In genomic region chr12:42173961-42174521, GRCh38 we compare ENCODE assay signal across 30 cellular contexts.
"Had no signal": no experiment of that assay in that cellular context is flagged by ENCODE, and none has a peak within 500 bp of the region (broad histone marks: within the 10 kb centered on the region; RNA-seq: fewer than 3 reads in every experiment).

No MANE protein-coding gene starts in this region.

- H3K4me1 Mint-ChIP-seq: neural crest cell had no signal

- H3K4me3 ChIP-seq: breast epithelium, colonic mucosa, dorsolateral prefrontal cortex, gastroesophageal sphincter, pancreas, psoas muscle, sigmoid colon, stomach, thyroid gland, upper lobe of right lung had no signal

- H3K36me3 ChIP-seq: breast epithelium, colonic mucosa, sigmoid colon, thyroid gland, upper lobe of right lung had no signal

- H3K27me3 ChIP-seq: breast epithelium, colonic mucosa, dorsolateral prefrontal cortex, gastroesophageal sphincter, pancreas, sigmoid colon, stomach, thyroid gland, upper lobe of right lung had no signal

- H3K27ac ChIP-seq: breast epithelium, colonic mucosa, dorsolateral prefrontal cortex, gastroesophageal sphincter, pancreas, psoas muscle, sigmoid colon, stomach, thyroid gland, upper lobe of right lung, VCaP had no signal

- H3K27ac Mint-ChIP-seq: activated naive CD8-positive, alpha-beta T cell treated with anti-CD3 and anti-CD28 coated beads, Interleukin-2, amount 50 U/mL, for 24 hours; activated T-helper 1 cell treated with anti-CD3 and anti-CD28 coated beads, Interleukin-12 subunit alpha, Interleukin-12 subunit beta, Interleukin-2, Interleukin-4 antibody, amounts not matched to agents 30 ng/mL and 10 ng/mL and 1 ng/mL, durations not matched to agents 14 hours and 24 hours and 36 hours; memory B cell; stimulated activated effector memory CD8-positive, alpha-beta T cell treated with anti-CD3 and anti-CD28 coated beads, Interleukin-12 subunit alpha, Interleukin-12 subunit beta, amount 100 ng/mL, for 72 hours had no signal

- H3K4me3 Mint-ChIP-seq: activated naive CD8-positive, alpha-beta T cell treated with anti-CD3 and anti-CD28 coated beads, Interleukin-2, amount 50 U/mL, for 24 hours; activated T-helper 1 cell treated with anti-CD3 and anti-CD28 coated beads, Interleukin-12 subunit alpha, Interleukin-12 subunit beta, Interleukin-2, Interleukin-4 antibody, amounts not matched to agents 30 ng/mL and 10 ng/mL and 1 ng/mL, durations not matched to agents 14 hours and 24 hours and 36 hours; effector memory CD8-positive, alpha-beta T cell; memory B cell; naive thymus-derived CD4-positive, alpha-beta T cell; neural crest cell; stimulated activated effector memory CD8-positive, alpha-beta T cell treated with anti-CD3 and anti-CD28 coated beads, Interleukin-12 subunit alpha, Interleukin-12 subunit beta, amount 100 ng/mL, for 72 hours had no signal

- DNase-seq: activated CD4-positive, alpha-beta T cell treated with anti-CD3 and anti-CD28 coated beads for 4 hours; activated CD4-positive, alpha-beta T cell treated with anti-CD3 and anti-CD28 coated beads, Interleukin-2, amount 50 U/mL, for 4 hours; activated gamma-delta T cell; activated naive CD4-positive, alpha-beta T cell treated with anti-CD3 and anti-CD28 coated beads, Interleukin-2, amount 50 U/mL, for 16 hours; activated naive CD8-positive, alpha-beta T cell treated with anti-CD3 and anti-CD28 coated beads, Interleukin-2, amount 50 U/mL, for 24 hours; activated T-cell treated with anti-CD3 and anti-CD28 coated beads for 4 hours; colonic mucosa; dorsolateral prefrontal cortex; effector memory CD8-positive, alpha-beta T cell; hippocampal formation; left cardiac atrium; midbrain; naive thymus-derived CD4-positive, alpha-beta T cell; nucleus accumbens; pancreas; psoas muscle; sigmoid colon; small intestine; stimulated activated CD4-positive, alpha-beta T cell treated with anti-CD3 and anti-CD28 coated beads, Interleukin-4, amount 100 ng/mL, for 24 hours; stomach; T-helper 9 cell; thyroid gland; upper lobe of right lung had no signal

- H3K27me3 Mint-ChIP-seq: activated naive CD8-positive, alpha-beta T cell treated with anti-CD3 and anti-CD28 coated beads, Interleukin-2, amount 50 U/mL, for 24 hours; effector memory CD8-positive, alpha-beta T cell; memory B cell; naive thymus-derived CD4-positive, alpha-beta T cell had no signal

- H3K9me3 ChIP-seq: breast epithelium, colonic mucosa, gastroesophageal sphincter, pancreas, psoas muscle, sigmoid colon, stomach, thyroid gland, upper lobe of right lung had no signal

- H3K4me1 ChIP-seq: breast epithelium, colonic mucosa, gastroesophageal sphincter, psoas muscle, sigmoid colon had no signal

- ATAC-seq: activated naive CD8-positive, alpha-beta T cell treated with anti-CD3 and anti-CD28 coated beads, Interleukin-2, amount 50 U/mL, for 24 hours; effector memory CD8-positive, alpha-beta T cell; gastroesophageal sphincter; naive thymus-derived CD4-positive, alpha-beta T cell; pancreas; stimulated activated effector memory CD8-positive, alpha-beta T cell treated with anti-CD3 and anti-CD28 coated beads, Interleukin-12 subunit alpha, Interleukin-12 subunit beta, amount 100 ng/mL, for 72 hours; upper lobe of right lung had no signal
